In the genomic region with DNA sequence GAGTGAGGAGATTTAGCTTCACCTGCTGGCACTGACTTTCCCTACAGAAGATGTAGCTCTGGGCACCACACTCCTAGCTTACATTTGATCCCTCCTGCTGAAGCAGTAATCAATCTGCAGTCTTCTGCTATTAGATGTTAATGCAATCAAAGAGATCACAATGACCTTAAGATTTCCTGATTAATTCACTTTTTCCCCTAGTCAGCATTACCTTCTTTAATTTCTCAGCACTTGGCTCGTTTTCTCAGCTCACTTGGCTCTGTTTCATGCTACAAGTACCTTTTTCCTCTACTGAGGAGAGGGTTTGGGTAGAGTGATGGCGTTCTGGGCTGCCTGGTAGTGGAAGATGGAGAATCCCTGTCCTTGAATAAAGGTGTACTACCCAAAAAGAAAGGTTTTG, we compare ENCODE assay signal across 1 cellular context.
TF ChIP-seq lines count a peak whose summit lies in the region.

No MANE protein-coding gene starts in this region.

TF ChIP-seq in K562, 482 proteins besides CTCF, POLR2A, EP300 and RAD21 (continued from another document):
- TF ChIP-seq ZNF407 (IDR thresholded peaks at IDR 0.05; ENCODE audit: low read depth) (no peak), TCFL5 (CRISPR knock-in tag; conservative IDR thresholded peaks at IDR 0.05) (no peak)
